In genomic region chr16:24508614-24509013, GRCh38 we compare ENCODE assay signal across 14 cellular contexts. TPM values are rescaled to one million over a fixed set of nuclear protein-coding genes. Genes with fewer than 3 reads are reported as not detected.
DNase-seq lines count a peak whose midpoint lies in the region; ATAC-seq and TF ChIP-seq lines count a peak whose summit lies in the region.
"Had no signal": no experiment of that assay in that cellular context is flagged by ENCODE, and none has a peak within 500 bp of the region (broad histone marks: within the 10 kb centered on the region; RNA-seq: fewer than 3 reads in every experiment).

No MANE protein-coding gene starts in this region.

- no peak overlapping the region for H3K4me3 ChIP-seq in gastroesophageal sphincter
- H3K4me3 ChIP-seq: neural progenitor cell had no signal

- TF ChIP-seq CTCF in HFFc6 (IDR thresholded peaks at IDR 0.05) (no peak), gastroesophageal sphincter (IDR thresholded peaks at IDR 0.05) (no peak), Calu3 (IDR thresholded peaks at IDR 0.05; ENCODE audit: unreplicated experiment) (no peak), CD14-positive monocyte (IDR thresholded peaks at IDR 0.05) (no peak)

- CTCF ChIA-PET in Calu3 (lab: Charles Lee), result no interaction called here

- H3K27ac Mint-ChIP-seq in HFFc6 (peak overlapping the region; percentile 82), Calu3 (ENCODE audit: unreplicated experiment) (no peak overlapping the region), CD14-positive monocyte (no peak overlapping the region)
- H3K27ac Mint-ChIP-seq: neural progenitor cell; T-helper 1 cell treated with Interleukin-12 subunit alpha and Interleukin-12 subunit beta and Interleukin-4 antibody, amounts not matched to agents 30 μg/mL and 1 μg/mL, for 36 hours had no signal

- 35 to 38% methylated on average over 3 of the region's 3 CpGs for WGBS in gastroesophageal sphincter (ENCODE audit: low coverage in 1 of 2), 2 donors

- H3K36me3 ChIP-seq in gastroesophageal sphincter, result no peaks in the 10 kb centered on the region
- H3K36me3 ChIP-seq: neural progenitor cell had no signal

- peak; percentile 16 for DNase-seq in ACHN
- DNase-seq in HFFc6, result peak; percentile 82
- DNase-seq in astrocyte of the hippocampus (ENCODE audit: low read depth, low spot score), result peak; percentile 56
- DNase-seq in Calu3, result no peak
- no peak for DNase-seq in activated CD4-positive, alpha-beta T cell treated with anti-CD3 and anti-CD28 coated beads for 1 hour
- DNase-seq in CD14-positive monocyte (ENCODE audit: low spot score), result no peak
- DNase-seq: activated effector memory CD4-positive, alpha-beta T cell treated with Interleukin-2 at 50 U/mL for 16 hours; NCI-H1694 treated with DMSO at 0.1 percent for 48 hours had no signal

- H3K4me3 Mint-ChIP-seq in HFFc6 (no peak overlapping the region), Calu3 (ENCODE audit: low read depth, unreplicated experiment) (no peak overlapping the region), CD14-positive monocyte (no peak overlapping the region)
- H3K4me3 Mint-ChIP-seq: central memory CD8-positive, alpha-beta T cell; neural progenitor cell; T-helper 1 cell treated with Interleukin-12 subunit alpha and Interleukin-12 subunit beta and Interleukin-4 antibody, amounts not matched to agents 30 μg/mL and 1 μg/mL, for 36 hours had no signal

- no peaks in the 10 kb centered on the region for H3K9me3 ChIP-seq in gastroesophageal sphincter

- ATAC-seq in gastroesophageal sphincter, result peak; percentile 55
- no peak for ATAC-seq in HG03460 (IDR thresholded peaks at IDR 0.05; ENCODE audit: unreplicated experiment)
- ATAC-seq: left lobe of liver had no signal

- no peaks in the 10 kb centered on the region for H3K27me3 ChIP-seq in gastroesophageal sphincter

- H3K36me3 Mint-ChIP-seq in HFFc6 (ENCODE audit: low read depth) (no peaks in the 10 kb centered on the region), Calu3 (ENCODE audit: insufficient read depth, unreplicated experiment) (no peaks in the 10 kb centered on the region), CD14-positive monocyte (no peaks in the 10 kb centered on the region)
- H3K36me3 Mint-ChIP-seq: neural progenitor cell had no signal

- no peak for TF ChIP-seq POLR2A in gastroesophageal sphincter (IDR thresholded peaks at IDR 0.05)

- BruUV-seq in Calu3 (replicated peaks; lab: Mats Ljungman, UMichigan), result no TSS peak

- H3K4me1 ChIP-seq in gastroesophageal sphincter, result no peaks in the 10 kb centered on the region
- H3K4me1 ChIP-seq: neural progenitor cell had no signal

- in situ Hi-C loops in ACHN (cut with HindIII; ENCODE audit: low pct_ligation_motif_present, low pct_unique_long_range_greater_than_20kb, low sequenced_read_pairs), result no loop called here

- peak overlapping the region in 2 of 4 donors; percentile 18 to 22 for H3K27ac ChIP-seq in gastroesophageal sphincter
- H3K27ac ChIP-seq: neural progenitor cell had no signal

- intact Hi-C loops in Calu3 (cut with micrococcal nuclease; ENCODE audit: unreplicated experiment) (loop anchor here (10.0 kb wide), 1 partner anchor 764 kb away; no protein-coding TSS in a partner anchor), CD14-positive monocyte (cut with micrococcal nuclease) (loop anchor here (10.0 kb wide), 2 partner anchors 704 to 774 kb away; no protein-coding TSS in a partner anchor)

- H3K27me3 Mint-ChIP-seq in HFFc6 (ENCODE audit: insufficient read depth) (peaks cover 10% of the 10 kb centered on the region), Calu3 (ENCODE audit: unreplicated experiment) (peaks cover 64% of the 10 kb centered on the region), CD14-positive monocyte (ENCODE audit: low read depth in 3 of 3) (peaks cover 6 to 13% (median 7%) of the 10 kb centered on the region in 3 donors)

- no peak for TF ChIP-seq EP300 in gastroesophageal sphincter (IDR thresholded peaks at IDR 0.05)

- H3K9me3 Mint-ChIP-seq in HFFc6 (no peaks in the 10 kb centered on the region), Calu3 (ENCODE audit: low read depth, unreplicated experiment) (no peaks in the 10 kb centered on the region), CD14-positive monocyte (no peaks in the 10 kb centered on the region)
- H3K9me3 Mint-ChIP-seq: central memory CD8-positive, alpha-beta T cell; neural progenitor cell; T-helper 1 cell treated with Interleukin-12 subunit alpha and Interleukin-12 subunit beta and Interleukin-4 antibody, amounts not matched to agents 30 μg/mL and 1 μg/mL, for 36 hours had no signal

- H3K4me1 Mint-ChIP-seq in HFFc6 (ENCODE audit: low read depth), result peaks cover 26% of the 10 kb centered on the region
- H3K4me1 Mint-ChIP-seq in Calu3 (ENCODE audit: low read depth, unreplicated experiment), result no peaks in the 10 kb centered on the region
- H3K4me1 Mint-ChIP-seq in CD14-positive monocyte, result peaks cover 1% of the 10 kb centered on the region
- H3K4me1 Mint-ChIP-seq: central memory CD8-positive, alpha-beta T cell had no signal

RNA-seq across cellular contexts. Expression of gene RBBP6, which starts 30.8 kb away (rescaled TPM):
- total RNA-seq in HFFc6 (2021; fragmentation: NEBNext Ultra II Directional; extraction: Animal tissue kit (Norgen Biotek cat#: 25700)), result 10 to 100 TPM; 25.5 to 31.1 (median 29.4) TPM
- 100 to 1,000 TPM in 1 of 4 donors, 10 to 100 TPM in 3; 46.0 to 134 (median 66.1) TPM for total RNA-seq in gastroesophageal sphincter
- total RNA-seq in Calu3 (2022), result 56.8 and 61.7 TPM in 2 replicates
- polyA plus RNA-seq in CD14-positive monocyte, result 10 to 100 TPM; 13.2 to 20.1 TPM

Comparison
In these comparisons a context has a peak if more than half of its experiments do, and no peak if none do; other contexts are left out.
1. DNase-seq: peak in ACHN (single experiment), HFFc6 (single experiment) and astrocyte of the hippocampus (single experiment); none in Calu3 (single experiment), activated CD4-positive, alpha-beta T cell treated with anti-CD3 and anti-CD28 coated beads for 1 hour (single experiment) and CD14-positive monocyte (single experiment).